In the genomic region with DNA sequence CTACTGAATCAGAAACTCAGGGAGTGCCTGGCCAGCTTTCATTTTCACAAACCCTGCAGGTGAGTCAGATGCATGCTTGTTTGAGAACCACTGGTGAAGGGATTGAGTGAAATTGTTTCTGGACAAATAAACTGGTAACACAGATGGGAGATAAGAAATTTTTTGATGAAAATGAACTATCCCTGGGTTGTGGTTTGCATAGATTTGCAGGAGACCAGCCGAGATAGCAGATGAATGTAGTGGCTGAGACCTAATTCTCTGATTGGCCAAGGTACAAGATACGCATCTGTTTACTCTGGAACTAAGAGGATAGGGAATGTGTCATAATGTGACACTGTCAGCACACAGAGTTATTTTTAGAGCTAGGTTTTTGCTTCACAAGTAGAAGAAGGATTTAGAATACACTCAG, we compare ENCODE assay signal across 9 cellular contexts.
DNase-seq lines count a peak whose midpoint lies in the region; ATAC-seq and TF ChIP-seq lines count a peak whose summit lies in the region.
"Had no signal": no experiment of that assay in that cellular context is flagged by ENCODE, and none has a peak within 500 bp of the region (broad histone marks: within the 10 kb centered on the region; RNA-seq: fewer than 3 reads in every experiment).

No MANE protein-coding gene starts in this region.

- H3K4me3 Mint-ChIP-seq in activated naive CD4-positive, alpha-beta T cell treated with anti-CD3 and anti-CD28 coated beads for 36 hours = no peak overlapping the region

- ATAC-seq in stimulated activated naive CD8-positive, alpha-beta T cell treated with anti-CD3 and anti-CD28 coated beads, Interleukin-15, Interleukin-2, amounts not matched to agents 100 U/mL and 50 U/mL, for 24 hours = peak; percentile 44

- 23 to 44% methylated on average over 2 of the region's 2 CpGs for WGBS in esophagus squamous epithelium, 2 donors

- H3K4me3 ChIP-seq in fibroblast of mammary gland (ENCODE audit: control insufficient read depth, low read depth, low read length) (no peak overlapping the region), esophagus squamous epithelium (no peak overlapping the region)

- no peaks in the 10 kb centered on the region for H3K9me3 ChIP-seq in esophagus squamous epithelium

- TF ChIP-seq POLR2A in esophagus squamous epithelium (IDR thresholded peaks at IDR 0.05) = no peak

- no peaks in the 10 kb centered on the region for H3K9me3 Mint-ChIP-seq in activated naive CD4-positive, alpha-beta T cell treated with anti-CD3 and anti-CD28 coated beads for 36 hours

- peaks cover 0 to 9% (median 0%) of the 10 kb centered on the region in 3 donors for H3K4me1 ChIP-seq in esophagus squamous epithelium

- peaks cover 2% of the 10 kb centered on the region for H3K27me3 Mint-ChIP-seq in activated naive CD4-positive, alpha-beta T cell treated with anti-CD3 and anti-CD28 coated beads for 36 hours (ENCODE audit: low read depth)

- CTCF ChIA-PET in activated naive CD4-positive, alpha-beta T cell treated with anti-CD3 and anti-CD28 coated beads for 36 hours (lab: Charles Lee) = no interaction called here

- no peaks in the 10 kb centered on the region for H3K36me3 ChIP-seq in esophagus squamous epithelium

- H3K27me3 ChIP-seq in esophagus squamous epithelium = no peaks in the 10 kb centered on the region

- H3K36me3 Mint-ChIP-seq in activated naive CD4-positive, alpha-beta T cell treated with anti-CD3 and anti-CD28 coated beads for 36 hours (ENCODE audit: low read depth) = no peaks in the 10 kb centered on the region

- no peak for TF ChIP-seq CTCF in fibroblast of mammary gland (conservative IDR thresholded peaks at IDR 0.05; ENCODE audit: control insufficient read depth, insufficient read depth, low read depth, low read length)
- no peak for TF ChIP-seq CTCF in esophagus squamous epithelium (IDR thresholded peaks at IDR 0.05)

- DNase-seq in activated naive CD4-positive, alpha-beta T cell treated with anti-CD3 and anti-CD28 coated beads for 36 hours = peak; percentile 15
- DNase-seq in activated naive CD4-positive, alpha-beta T cell treated with anti-CD3 and anti-CD28 coated beads, Interleukin-2, amount 50 U/mL, for 16 hours = no peak
- DNase-seq in NCI-H82 (lab: John Stamatoyannopoulos, UW) = peak; percentile 58
- peak; percentile 61 for DNase-seq in fibroblast of mammary gland (ENCODE audit: low read depth)
- no peak for DNase-seq in stimulated activated naive CD8-positive, alpha-beta T cell treated with anti-CD3 and anti-CD28 coated beads, Interleukin-15, Interleukin-2, amounts not matched to agents 100 U/mL and 50 U/mL, for 24 hours
- no peak for DNase-seq in NAMALWA (ENCODE audit: low spot score)
- no peak for DNase-seq in esophagus squamous epithelium (lab: John Stamatoyannopoulos, UW)
- no peak for DNase-seq in SHP77 treated with DMSO at 0.1 percent for 48 hours (lab: John Stamatoyannopoulos, UW)
- DNase-seq: DND-41 had no signal

- no peak overlapping the region for H3K27ac Mint-ChIP-seq in activated naive CD4-positive, alpha-beta T cell treated with anti-CD3 and anti-CD28 coated beads for 36 hours

- intact Hi-C loops in activated naive CD4-positive, alpha-beta T cell treated with anti-CD3 and anti-CD28 coated beads for 36 hours (cut with micrococcal nuclease) = no loop called here
- intact Hi-C loops in esophagus squamous epithelium (cut with DNase I) = no loop called here

- H3K27ac ChIP-seq in esophagus squamous epithelium = no peak overlapping the region

- peaks cover 6% of the 10 kb centered on the region for H3K4me1 Mint-ChIP-seq in activated naive CD4-positive, alpha-beta T cell treated with anti-CD3 and anti-CD28 coated beads for 36 hours (ENCODE audit: low read depth)

Comparison
In these comparisons a context has a peak if more than half of its experiments do, and no peak if none do; other contexts are left out.
1. DNase-seq: peak in activated naive CD4-positive, alpha-beta T cell treated with anti-CD3 and anti-CD28 coated beads for 36 hours (single experiment), NCI-H82 (single experiment) and fibroblast of mammary gland (single experiment); none in activated naive CD4-positive, alpha-beta T cell treated with anti-CD3 and anti-CD28 coated beads, Interleukin-2, amount 50 U/mL, for 16 hours (single experiment), stimulated activated naive CD8-positive, alpha-beta T cell treated with anti-CD3 and anti-CD28 coated beads, Interleukin-15, Interleukin-2, amounts not matched to agents 100 U/mL and 50 U/mL, for 24 hours (single experiment), NAMALWA (single experiment), esophagus squamous epithelium (single experiment) and SHP77 treated with DMSO at 0.1 percent for 48 hours (single experiment).